Comparison of ENCODE assay signal across 21 cellular contexts in the genomic region with DNA sequence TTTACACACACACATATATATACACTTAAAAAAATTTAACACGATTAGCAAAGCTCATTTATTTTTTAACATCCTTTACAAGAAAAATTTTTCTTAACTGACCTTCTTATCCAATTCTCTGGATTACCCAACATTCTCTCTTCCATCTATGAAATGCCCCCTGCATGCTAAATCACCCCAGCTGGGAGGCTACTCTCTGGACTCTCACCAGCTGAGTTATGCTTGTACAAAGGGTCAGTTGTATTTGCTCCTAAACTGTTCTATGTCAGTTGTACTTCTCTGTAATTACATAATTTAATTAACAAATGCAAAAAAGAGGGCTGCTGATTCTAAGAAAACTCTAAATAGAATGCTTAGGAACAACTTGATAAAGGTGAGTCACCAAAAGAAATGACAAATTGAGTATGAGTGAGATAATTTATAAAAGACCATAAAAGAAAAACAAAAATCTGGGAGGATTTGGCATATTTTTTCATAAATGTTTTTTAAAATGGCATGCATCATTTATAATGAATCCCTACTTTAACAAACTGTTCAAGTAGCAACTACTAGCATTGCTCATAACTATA.
DNase-seq lines count a peak whose midpoint lies in the region; ATAC-seq and TF ChIP-seq lines count a peak whose summit lies in the region.
"Had no signal": no experiment of that assay in that cellular context is flagged by ENCODE, and none has a peak within 500 bp of the region (broad histone marks: within the 10 kb centered on the region; RNA-seq: fewer than 3 reads in every experiment).

No MANE protein-coding gene starts in this region.

- in situ Hi-C loops in G401 (cut with HindIII; ENCODE audit: low sequenced_read_pairs) = no loop called here

- H3K27me3 Mint-ChIP-seq in mesothelial cell of epicardium (ENCODE audit: low read depth) (no peaks in the 10 kb centered on the region), natural killer cell (ENCODE audit: low read depth in 2 of 2) (no peaks in the 10 kb centered on the region)

- ATAC-seq in natural killer cell = no peak
- ATAC-seq: activated CD8-positive, alpha-beta memory T cell treated with anti-CD3 and anti-CD28 coated beads, Interleukin-2, amount 10 ng/mL, durations not matched to agents 7 days and 5 days; CD8-positive, alpha-beta T cell; naive thymus-derived CD4-positive, alpha-beta T cell had no signal

- H3K27ac Mint-ChIP-seq in mesothelial cell of epicardium (peak overlapping the region; percentile 74), natural killer cell (no peak overlapping the region)
- H3K27ac Mint-ChIP-seq: activated CD8-positive, alpha-beta memory T cell treated with anti-CD3 and anti-CD28 coated beads, Interleukin-2, amount 10 ng/mL, durations not matched to agents 7 days and 5 days; CD8-positive, alpha-beta T cell; naive thymus-derived CD4-positive, alpha-beta T cell had no signal

- peaks cover 67% of the 10 kb centered on the region for H3K4me1 Mint-ChIP-seq in mesothelial cell of epicardium
- H3K4me1 Mint-ChIP-seq in natural killer cell = peaks cover 6 to 8% of the 10 kb centered on the region in 2 donors
- H3K4me1 Mint-ChIP-seq: activated CD8-positive, alpha-beta memory T cell treated with anti-CD3 and anti-CD28 coated beads, Interleukin-2, amount 10 ng/mL, durations not matched to agents 7 days and 5 days; naive thymus-derived CD4-positive, alpha-beta T cell had no signal

- H3K4me3 Mint-ChIP-seq in mesothelial cell of epicardium (no peak overlapping the region), natural killer cell (no peak overlapping the region)
- H3K4me3 Mint-ChIP-seq: activated CD8-positive, alpha-beta memory T cell treated with anti-CD3 and anti-CD28 coated beads, Interleukin-2, amount 10 ng/mL, durations not matched to agents 7 days and 5 days; CD8-positive, alpha-beta T cell; naive thymus-derived CD4-positive, alpha-beta T cell had no signal

- H3K27ac ChIP-seq in cingulate gyrus (ENCODE audit: low read depth, low read length) = peak overlapping the region; percentile 89
- H3K27ac ChIP-seq: 22Rv1 had no signal

- H3K36me3 Mint-ChIP-seq in mesothelial cell of epicardium (no peaks in the 10 kb centered on the region), natural killer cell (no peaks in the 10 kb centered on the region)
- H3K36me3 Mint-ChIP-seq: activated CD8-positive, alpha-beta memory T cell treated with anti-CD3 and anti-CD28 coated beads, Interleukin-2, amount 10 ng/mL, durations not matched to agents 7 days and 5 days; CD8-positive, alpha-beta T cell; naive thymus-derived CD4-positive, alpha-beta T cell had no signal

- no peaks in the 10 kb centered on the region for H3K9me3 Mint-ChIP-seq in mesothelial cell of epicardium
- no peaks in the 10 kb centered on the region for H3K9me3 Mint-ChIP-seq in natural killer cell
- H3K9me3 Mint-ChIP-seq: CD8-positive, alpha-beta T cell had no signal

- DNase-seq in DMS 273 (lab: John Stamatoyannopoulos, UW; ENCODE audit: unreplicated experiment) (peak; percentile 26), DMS 273 treated with DMSO at 0.1 percent for 48 hours (lab: John Stamatoyannopoulos, UW) (no peak), mesothelial cell of epicardium (ENCODE audit: low spot score in 2 of 2, unreplicated experiment in 2 of 2) (no peak), superior temporal gyrus (ENCODE audit: extremely low spot score) (peak; percentile 96), natural killer cell (no peak), AML-193 (lab: John Stamatoyannopoulos, UW) (no peak), G401 (ENCODE audit: low spot score) (no peak)
- DNase-seq: activated CD8-positive, alpha-beta memory T cell treated with anti-CD3 and anti-CD28 coated beads, Interleukin-2, amount 10 ng/mL, durations not matched to agents 7 days and 5 days; activated effector memory CD4-positive, alpha-beta T cell treated with Interleukin-2 at 50 U/mL for 16 hours; CD8-positive, alpha-beta T cell; dermis blood vessel endothelial cell; left lung; MG63; naive thymus-derived CD4-positive, alpha-beta T cell; NCI-H2029; NCI-H526; stimulated activated CD4-positive, alpha-beta T cell treated with anti-CD3 and anti-CD28 coated beads, Interleukin-1b, Interleukin-23, amount 100 ng/mL, for 48 hours; T-helper 1 cell; upper lobe of left lung had no signal

- TF ChIP-seq CTCF in mesothelial cell of epicardium (IDR thresholded peaks at IDR 0.05; ENCODE audit: unreplicated experiment) (no peak), natural killer cell (IDR thresholded peaks at IDR 0.05) (no peak)

- intact Hi-C loops in natural killer cell (cut with micrococcal nuclease) = no loop called here

Comparison
In these comparisons a context has a peak if more than half of its experiments do, and no peak if none do; other contexts are left out.
1. DNase-seq: peak in DMS 273 (single experiment) and superior temporal gyrus (single experiment); none in DMS 273 treated with DMSO at 0.1 percent for 48 hours (single experiment), mesothelial cell of epicardium (0 of 2), natural killer cell (single experiment), AML-193 (0 of 2) and G401 (single experiment).